ENCODE assay signal across 6 cellular contexts in the genomic region with DNA sequence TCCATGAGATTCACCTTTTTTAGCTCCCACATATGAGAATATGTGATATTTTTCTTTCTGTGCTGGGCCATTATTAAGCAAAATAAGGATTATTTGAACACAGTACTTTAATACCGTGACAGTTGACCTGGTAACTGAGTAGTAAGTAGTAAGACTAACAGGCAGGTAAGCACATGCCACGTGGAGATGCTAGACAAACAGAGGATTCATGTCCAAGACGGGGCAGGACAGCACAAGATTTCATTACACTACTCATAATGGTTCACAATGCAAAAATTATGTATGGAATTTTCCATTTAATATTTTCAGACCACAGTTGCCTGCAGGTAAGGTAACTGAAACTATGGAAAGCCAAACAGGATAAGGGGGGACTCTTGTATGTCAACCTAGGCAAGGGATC. TPM values are rescaled to one million over a fixed set of nuclear protein-coding genes. Genes with fewer than 3 reads are reported as not detected.
"Had no signal": no experiment of that assay in that cellular context is flagged by ENCODE, and none has a peak within 500 bp of the region (broad histone marks: within the 10 kb centered on the region; RNA-seq: fewer than 3 reads in every experiment).

No MANE protein-coding gene starts in this region.

RNA-seq across cellular contexts. Expression of a gene that starts 22.3 kb away (rescaled TPM):
- total RNA-seq: GM23338, H1, H4, H9 had no signal

RNA-seq across cellular contexts. Expression of a gene that starts 34.4 kb away (rescaled TPM):
- total RNA-seq: GM23248, GM23338, H1, H4, H9, HFFc6 had no signal
- polyA plus RNA-seq: H1 had no signal
